20 cellular contexts compared by ENCODE assay signal in genomic region chr15:73797366-73798158, GRCh38. TPM values are rescaled to one million over a fixed set of nuclear protein-coding genes. Genes with fewer than 3 reads are reported as not detected.
DNase-seq lines count a peak whose midpoint lies in the region; ATAC-seq, FAIRE-seq and TF ChIP-seq lines count a peak whose summit lies in the region.
"Had no signal": no experiment of that assay in that cellular context is flagged by ENCODE, and none has a peak within 500 bp of the region (broad histone marks: within the 10 kb centered on the region; RNA-seq: fewer than 3 reads in every experiment).

No MANE protein-coding gene starts in this region.

- H3K4me3 ChIP-seq in K562 (no peak overlapping the region), prostate gland (no peak overlapping the region)
- H3K4me3 ChIP-seq: A549, GM23248 had no signal

- H2AFZ ChIP-seq in K562 (ENCODE audit: low read depth, low read length), result no peak overlapping the region
- H2AFZ ChIP-seq: GM23248 had no signal

- in situ Hi-C loops in K562 (cut with MboI), result no loop called here

- 2% methylated on average over 13 of the region's 14 CpGs for WGBS in K562 (ENCODE audit: insufficient coverage, low coverage, missing lambda C conversion rate)
- WGBS in prostate gland, result 44% methylated on average over 14 of the region's 14 CpGs

- no peak for FAIRE-seq in K562 (lab: Jason Lieb, UNC)
- FAIRE-seq: A549, G401.6, GM19239 had no signal

- no peak overlapping the region for H3K4me2 ChIP-seq in K562 (ENCODE audit: insufficient read depth, low read length)
- H3K4me2 ChIP-seq: A549 had no signal

- TF ChIP-seq POLR2A in K562 (conservative IDR thresholded peaks at IDR 0.05), result no peak
- no peak for TF ChIP-seq POLR2A in prostate gland (IDR thresholded peaks at IDR 0.05)

- POLR2A ChIA-PET in K562 (lab: Yijun Ruan, JAX), result interaction anchor here (0.6 to 1.0 kb wide), 3 partner anchors 18 to 142 kb away, joined by 3 to 4 read pairs (median 3); no protein-coding TSS in a partner anchor

- H3K27me3 ChIP-seq in K562 (ENCODE audit: control insufficient read depth in 2 of 2, insufficient read depth in 2 of 2, low read length in 2 of 2) (peaks cover 2 to 52% of the 10 kb centered on the region in 2 experiments; a peak in 3 of 5 replicates), prostate gland (replicated peaks; ENCODE audit: insufficient read depth) (no peaks in the 10 kb centered on the region)

- intact Hi-C loops in K562 (cut with micrococcal nuclease), result no loop called here
- intact Hi-C loops in prostate gland (cut with DNase I), result no loop called here
- intact Hi-C loops in left ventricle myocardium superior (cut with micrococcal nuclease), result no loop called here

- peaks cover 15% of the 10 kb centered on the region for H4K20me1 ChIP-seq in K562 (replicated peaks; ENCODE audit: control insufficient read depth, insufficient read depth, low read length)

- H3K27ac ChIP-seq in K562 (ENCODE audit: extremely low read depth, low read depth, low read length), result no peak overlapping the region
- no peak overlapping the region for H3K27ac ChIP-seq in prostate gland
- H3K27ac ChIP-seq: A549, GM23248 had no signal

- no peaks in the 10 kb centered on the region; a peak in 1 of 5 replicates for H3K4me1 ChIP-seq in K562 (replicated peaks in 1 of 2; ENCODE audit: control insufficient read depth in 2 of 2, insufficient read depth in 2 of 2, low read length in 2 of 2)
- H3K4me1 ChIP-seq in prostate gland (replicated peaks), result peaks cover 6% of the 10 kb centered on the region

- ATAC-seq in K562, result no peak
- no peak for ATAC-seq in left ventricle myocardium superior
- ATAC-seq: A549, HCT116 had no signal

- H3K36me3 ChIP-seq in K562 (ENCODE audit: control insufficient read depth, insufficient read depth, low read length) (no peaks in the 10 kb centered on the region), prostate gland (no peaks in the 10 kb centered on the region)

- no peak for TF ChIP-seq EP300 in K562 (IDR thresholded peaks at IDR 0.05; ENCODE audit: low read length)

- H3K9ac ChIP-seq in K562 (ENCODE audit: insufficient read depth in 1 of 2, low read depth in 2 of 2, low read length in 2 of 2), result no peak overlapping the region
- H3K9ac ChIP-seq: GM23248 had no signal

- peak; percentile 58 for DNase-seq in HT-29 (ENCODE audit: low spot score)
- DNase-seq in K562 (ENCODE audit: extremely low read depth in 1 of 4, low spot score in 3 of 4), result no peak
- peak; percentile 31 for DNase-seq in prostate gland (ENCODE audit: low spot score)
- DNase-seq in AG20443 (ENCODE audit: low spot score), result no peak
- DNase-seq in OCI-M1 (lab: John Stamatoyannopoulos, UW), result no peak
- DNase-seq in superior temporal gyrus (ENCODE audit: extremely low spot score), result no peak
- no peak for DNase-seq in left ventricle myocardium superior
- DNase-seq: 8988T; ACHN; CD4-positive, alpha-beta memory T cell; COR-L47; DMS153; DND-41; GM23248; H9; HFFc6 had no signal

- no TSS peak for BruUV-seq in K562 (replicated peaks; lab: Mats Ljungman, UMichigan)

- CTCF ChIA-PET in K562 (lab: Yijun Ruan, JAX; ENCODE audit: low intra/inter-chr PET ratio), result no interaction called here

- no peaks in the 10 kb centered on the region for H3K9me3 ChIP-seq in K562 (replicated peaks; ENCODE audit: control insufficient read depth, insufficient read depth, low read depth, low read length)
- H3K9me3 ChIP-seq in prostate gland, result no peaks in the 10 kb centered on the region
- H3K9me3 ChIP-seq: A549 had no signal

- H3K79me2 ChIP-seq in K562 (ENCODE audit: control insufficient read depth, insufficient read depth, low read length), result no peaks in the 10 kb centered on the region

- TF ChIP-seq CTCF in K562 (IDR thresholded peaks at IDR 0.05 in 2 of 3, conservative IDR thresholded peaks at IDR 0.05 in 1 of 3; ENCODE audit: insufficient read depth in 2 of 3, low read depth in 1 of 3, low read length in 3 of 3), result no peak
- no peak for TF ChIP-seq CTCF in prostate gland (IDR thresholded peaks at IDR 0.05)

- TF ChIP-seq RAD21 in K562 (CRISPR knock-in tag; conservative IDR thresholded peaks at IDR 0.05 in 1 of 2, IDR thresholded peaks at IDR 0.05 in 1 of 2), result no peak

- H3K9me1 ChIP-seq in K562 (ENCODE audit: control insufficient read depth, insufficient read depth, low read length), result no peaks in the 10 kb centered on the region

TF ChIP-seq in K562, 482 proteins besides CTCF, POLR2A, EP300 and RAD21:
- TF ChIP-seq E4F1 (CRISPR knock-in tag; IDR thresholded peaks at IDR 0.05; ENCODE audit: borderline replicate concordance) (no peak), ARID3A (IDR thresholded peaks at IDR 0.05; ENCODE audit: borderline replicate concordance, low read depth, low read length) (no peak), OTX1 (CRISPR knock-in tag; IDR thresholded peaks at IDR 0.05) (no peak), THAP7 (CRISPR knock-in tag; IDR thresholded peaks at IDR 0.05) (no peak), BRCA1 (IDR thresholded peaks at IDR 0.05) (no peak), BRCA1 (CRISPR knock-in tag; IDR thresholded peaks at IDR 0.05) (no peak), MLLT1 (IDR thresholded peaks at IDR 0.05) (no peak), NR3C1 (CRISPR knock-in tag; IDR thresholded peaks at IDR 0.05) (no peak), ZNF24 (IDR thresholded peaks at IDR 0.05) (peak; percentile 83)

RNA-seq across cellular contexts. Expression of gene INSYN1, which starts 44.4 kb away (rescaled TPM):
- not detected in 2 replicates for total RNA-seq in HT-29 (2014; rRNA removed; shearing (Covaris generic))
- not detected in 2 replicates for total RNA-seq in K562 (2011; cell fraction: chromatin; rRNA removed; ENCODE audit: low replicate concordance)
- total RNA-seq in K562 (2011; cell fraction: nucleolus; rRNA removed), result not detected in 2 replicates
- total RNA-seq in K562 (2011; cell fraction: nucleoplasm; rRNA removed), result not detected in 2 replicates
- not detected in 2 replicates for total RNA-seq in K562 (2014; rRNA removed)
- total RNA-seq in K562 (2014; rRNA removed; fragmentation: Illumina TruSeq; extraction: Trizol), result not detected in 2 replicates
- total RNA-seq in K562 (2015; rRNA removed; fragmentation: Illumina TruSeq; extraction: Trizol), result not detected in 2 replicates
- total RNA-seq in K562 (2021), result not detected in 2 replicates
- polyA plus RNA-seq in K562 (2011; rRNA removed), result not detected in 2 replicates
- polyA plus RNA-seq in K562 (2011; cell fraction: cytosol; rRNA removed), result not detected in 2 replicates
- not detected in 2 replicates for polyA plus RNA-seq in K562 (2011; cell fraction: nucleus; rRNA removed)
- 0.01 TPM in 1 of 2 replicates, not detected in the other for polyA plus RNA-seq in K562 (2012)
- polyA plus RNA-seq in K562 (2014; fragmentation: Illumina TruSeq; extraction: Trizol), result not detected in 2 replicates
- polyA plus RNA-seq in K562 (2014; fragmentation: Nextera tagmentation; extraction: Ambion mirVana), result not detected
- polyA plus RNA-seq in K562 (2014; rRNA removed), result not detected in 2 replicates
- not detected in 2 replicates for polyA minus RNA-seq in K562 (2011; rRNA and poly(A)+ RNA removed)
- polyA minus RNA-seq in K562 (2011; cell fraction: cytosol; rRNA and poly(A)+ RNA removed), result not detected in 2 replicates
- polyA minus RNA-seq in K562 (2011; cell fraction: nucleus; rRNA and poly(A)+ RNA removed), result not detected in 2 replicates
- 10 to 100 TPM; 17.3 to 26.0 TPM for total RNA-seq in prostate gland
- total RNA-seq in left ventricle myocardium superior, result 168 TPM
- total RNA-seq: CD4-positive, alpha-beta memory T cell had no signal
- polyA plus RNA-seq: CD4-positive, alpha-beta memory T cell had no signal

Comparison
In these comparisons a context has a peak if more than half of its experiments do, and no peak if none do; other contexts are left out.
1. DNase-seq: peak in HT-29 (single experiment) and prostate gland (single experiment); none in K562 (0 of 4), AG20443 (single experiment), OCI-M1 (single experiment), superior temporal gyrus (single experiment) and left ventricle myocardium superior (single experiment).
2. RNA of gene INSYN1, which starts 44.4 kb away (total RNA-seq): 168 TPM in left ventricle myocardium superior (single experiment) and 17.3 to 26.0 TPM in prostate gland; not detected in HT-29 and not detected in K562; every median in the first group is over 10 times any median in the second.